2 cellular contexts compared by ENCODE assay signal in the genomic region with DNA sequence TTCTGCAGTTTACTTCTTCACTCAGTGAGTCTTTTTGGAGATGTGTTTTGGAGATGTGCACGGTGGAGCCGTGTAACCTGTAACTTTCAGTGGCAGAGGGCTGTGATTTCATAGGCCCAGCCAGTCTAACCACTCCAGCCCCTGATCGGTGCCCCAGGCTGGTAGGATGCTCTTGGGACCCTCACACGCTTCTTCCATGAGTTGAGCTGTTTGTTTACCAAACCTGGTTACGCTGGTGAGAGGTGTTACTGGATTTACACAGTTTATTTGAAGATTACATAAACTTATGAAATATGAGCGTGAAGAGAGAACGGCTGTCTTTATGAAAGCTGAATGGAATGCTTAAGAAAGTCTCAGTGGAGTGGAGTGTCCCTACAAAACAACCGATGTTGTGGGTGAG.
TF ChIP-seq lines count a peak whose summit lies in the region.

No MANE protein-coding gene starts in this region.

TF ChIP-seq in A549, 52 proteins besides CTCF, POLR2A, EP300 and RAD21 (continued from another document):
- TF ChIP-seq REST (IDR thresholded peaks at IDR 0.05) (no peak), EHF (CRISPR knock-in tag; IDR thresholded peaks at IDR 0.05) (no peak), MAX (IDR thresholded peaks at IDR 0.05) (no peak), ELK1 (IDR thresholded peaks at IDR 0.05; ENCODE audit: low read depth, low read length) (no peak), HEYL (CRISPR knock-in tag; IDR thresholded peaks at IDR 0.05) (no peak), PHF8 (IDR thresholded peaks at IDR 0.05; ENCODE audit: borderline replicate concordance, low read depth) (no peak), TP53 (CRISPR knock-in tag; IDR thresholded peaks at IDR 0.05) (no peak), CHD4 (IDR thresholded peaks at IDR 0.05; ENCODE audit: borderline replicate concordance) (no peak), BCL3 (IDR thresholded peaks at IDR 0.05) (no peak)

TF ChIP-seq in WTC11, 78 proteins besides CTCF, POLR2A, EP300 and RAD21 (continued from another document):
- TF ChIP-seq, protein P1, sequence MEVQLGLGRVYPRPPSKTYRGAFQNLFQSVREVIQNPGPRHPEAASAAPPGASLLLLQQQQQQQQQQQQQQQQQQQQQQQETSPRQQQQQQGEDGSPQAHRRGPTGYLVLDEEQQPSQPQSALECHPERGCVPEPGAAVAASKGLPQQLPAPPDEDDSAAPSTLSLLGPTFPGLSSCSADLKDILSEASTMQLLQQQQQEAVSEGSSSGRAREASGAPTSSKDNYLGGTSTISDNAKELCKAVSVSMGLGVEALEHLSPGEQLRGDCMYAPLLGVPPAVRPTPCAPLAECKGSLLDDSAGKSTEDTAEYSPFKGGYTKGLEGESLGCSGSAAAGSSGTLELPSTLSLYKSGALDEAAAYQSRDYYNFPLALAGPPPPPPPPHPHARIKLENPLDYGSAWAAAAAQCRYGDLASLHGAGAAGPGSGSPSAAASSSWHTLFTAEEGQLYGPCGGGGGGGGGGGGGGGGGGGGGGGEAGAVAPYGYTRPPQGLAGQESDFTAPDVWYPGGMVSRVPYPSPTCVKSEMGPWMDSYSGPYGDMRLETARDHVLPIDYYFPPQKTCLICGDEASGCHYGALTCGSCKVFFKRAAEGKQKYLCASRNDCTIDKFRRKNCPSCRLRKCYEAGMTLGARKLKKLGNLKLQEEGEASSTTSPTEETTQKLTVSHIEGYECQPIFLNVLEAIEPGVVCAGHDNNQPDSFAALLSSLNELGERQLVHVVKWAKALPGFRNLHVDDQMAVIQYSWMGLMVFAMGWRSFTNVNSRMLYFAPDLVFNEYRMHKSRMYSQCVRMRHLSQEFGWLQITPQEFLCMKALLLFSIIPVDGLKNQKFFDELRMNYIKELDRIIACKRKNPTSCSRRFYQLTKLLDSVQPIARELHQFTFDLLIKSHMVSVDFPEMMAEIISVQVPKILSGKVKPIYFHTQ (CRISPR knock-in tag; IDR thresholded peaks at IDR 0.05) = no peak
- TF ChIP-seq RORB (CRISPR knock-in tag; IDR thresholded peaks at IDR 0.05) (no peak), ZNF423 (CRISPR knock-in tag; IDR thresholded peaks at IDR 0.05) (no peak), ATF1 (CRISPR knock-in tag; IDR thresholded peaks at IDR 0.05) (no peak)
